7 cellular contexts compared by ENCODE assay signal in the genomic region with DNA sequence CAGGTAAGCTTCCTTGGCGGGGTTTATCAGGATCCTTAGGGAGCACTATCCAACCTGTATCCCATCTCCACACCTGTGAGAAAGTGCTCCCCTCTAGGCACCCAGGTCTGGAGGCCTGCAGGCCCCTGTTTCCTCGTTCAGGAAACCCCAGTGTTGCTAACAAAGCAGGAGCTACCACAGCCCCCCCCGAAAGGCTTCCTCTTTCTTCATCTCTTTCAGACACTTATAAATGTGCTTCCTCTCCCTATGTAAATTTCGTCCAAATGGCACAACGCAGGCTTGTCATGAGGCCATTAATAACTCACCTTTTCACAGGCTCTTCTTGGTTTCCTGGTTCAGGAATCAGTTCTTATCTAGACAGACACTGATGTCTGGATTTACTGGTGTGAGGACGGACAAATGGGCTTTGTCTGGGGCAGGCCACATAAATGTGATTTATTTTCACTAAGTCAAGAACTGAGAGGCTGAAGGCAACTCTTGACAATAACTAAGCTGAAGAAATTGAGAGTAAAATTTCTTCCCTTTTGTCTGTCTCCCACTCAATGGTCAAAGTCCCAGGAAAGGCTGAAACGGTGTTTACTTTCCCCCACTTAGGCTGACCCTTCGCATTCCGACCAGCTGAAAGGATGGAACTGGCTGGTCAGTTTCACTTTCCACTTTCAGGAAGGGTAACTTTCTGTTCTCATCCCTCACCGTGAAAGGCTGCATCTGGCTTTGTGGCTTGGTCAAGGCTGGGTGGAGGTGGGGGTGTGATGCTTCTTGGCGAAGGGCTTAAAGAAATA. TPM values are rescaled to one million over a fixed set of nuclear protein-coding genes. Genes with fewer than 3 reads are reported as not detected.
A peak's percentile ranks its signal among the peaks of the same experiment; 100 is the strongest.
DNase-seq lines count a peak whose midpoint lies in the region; ATAC-seq and TF ChIP-seq lines count a peak whose summit lies in the region.

No MANE protein-coding gene starts in this region.

- H3K36me3 ChIP-seq in thyroid gland = no peaks in the 10 kb centered on the region

- 22 to 30% methylated on average over 11 of the region's 11 CpGs for WGBS in thyroid gland, 2 donors

- CTCF ChIA-PET in HEK293T (lab: Yijun Ruan, JAX) = interaction anchor here (0.7 to 1.0 kb wide), 2 partner anchors 400 to 542 kb away, joined by 3 to 4 read pairs; no protein-coding TSS in a partner anchor

- peak overlapping the region; percentile 74 to 93 (median 80) for H3K27ac ChIP-seq in thyroid gland

- TF ChIP-seq CTCF in thyroid gland (IDR thresholded peaks at IDR 0.05) = no peak

- intact Hi-C loops in thyroid gland (cut with DNase I) = no loop called here

- peak overlapping the region; percentile 24 for H3K27ac Mint-ChIP-seq in activated naive CD8-positive, alpha-beta T cell

- no peaks in the 10 kb centered on the region for H3K9me3 ChIP-seq in thyroid gland

- POLR2A ChIA-PET in HEK293T (lab: Yijun Ruan, JAX) = no interaction called here

- peak; percentile 65 for DNase-seq in left lobe of liver (ENCODE audit: low spot score)
- peak; percentile 84 to 86 for DNase-seq in thyroid gland
- no peak for DNase-seq in HEK293T (ENCODE audit: extremely low spot score)
- no peak for DNase-seq in NCI-H2227 treated with DMSO at 0.1 percent for 48 hours (lab: John Stamatoyannopoulos, UW)

- no peak overlapping the region for H3K4me3 ChIP-seq in thyroid gland (replicated peaks in 1 of 3)

- H3K4me3 Mint-ChIP-seq in activated naive CD8-positive, alpha-beta T cell = no peak overlapping the region

- no peaks in the 10 kb centered on the region for H3K9me3 Mint-ChIP-seq in activated naive CD8-positive, alpha-beta T cell (ENCODE audit: low read depth)

- ATAC-seq in GM19043 (IDR thresholded peaks at IDR 0.05; ENCODE audit: low read depth, unreplicated experiment) (peak; percentile 70), HG03354 (IDR thresholded peaks at IDR 0.05; ENCODE audit: poor library complexity, severe bottlenecking, unreplicated experiment) (peak; percentile 78), left lobe of liver (peak; percentile 43)

- no peaks in the 10 kb centered on the region for H3K27me3 ChIP-seq in thyroid gland

- peaks cover 28 to 36% of the 10 kb centered on the region in 2 donors for H3K4me1 ChIP-seq in thyroid gland

- no peaks in the 10 kb centered on the region for H3K36me3 Mint-ChIP-seq in activated naive CD8-positive, alpha-beta T cell

- no peaks in the 10 kb centered on the region for H3K27me3 Mint-ChIP-seq in activated naive CD8-positive, alpha-beta T cell

- peaks cover 11% of the 10 kb centered on the region for H3K4me1 Mint-ChIP-seq in activated naive CD8-positive, alpha-beta T cell (ENCODE audit: low read depth)

- TF ChIP-seq POLR2A in thyroid gland (IDR thresholded peaks at IDR 0.05) = peak in 1 of 2 donors; percentile 14

TF ChIP-seq in HEK293T, 16 proteins besides CTCF, POLR2A, EP300 and RAD21:
- TF ChIP-seq SP1 (IDR thresholded peaks at IDR 0.05) (no peak), PKNOX1 (IDR thresholded peaks at IDR 0.05) (no peak), ZNF384 (IDR thresholded peaks at IDR 0.05) (no peak), FOXA1 (IDR thresholded peaks at IDR 0.05) (no peak)
TF ChIP-seq in HEK293T: peak in this region for 0.

RNA-seq across cellular contexts. Expression of gene PIK3AP1, which starts 46.8 kb away (rescaled TPM):
- total RNA-seq in left lobe of liver (35.7 TPM), thyroid gland (10 to 100 TPM in 3 of 4 donors, 1 to 10 TPM in 1; 8.6 to 13.9 (median 12.0) TPM)

Comparison
In these comparisons a context has a peak if more than half of its experiments do, and no peak if none do; other contexts are left out.
1. DNase-seq: peak in left lobe of liver (single experiment) and thyroid gland (2 of 2); none in HEK293T (single experiment) and NCI-H2227 treated with DMSO at 0.1 percent for 48 hours (single experiment).
2. Peak in every context shown above with its lines, with median percentiles within 50 percentile points of each other: ATAC-seq.